ENCODE assay signal across 13 cellular contexts in genomic region chr5:150152636-150153462, GRCh38. TPM values are rescaled to one million over a fixed set of nuclear protein-coding genes. Genes with fewer than 3 reads are reported as not detected.
A peak's percentile ranks its signal among the peaks of the same experiment; 100 is the strongest.
DNase-seq lines count a peak whose midpoint lies in the region; ATAC-seq and TF ChIP-seq lines count a peak whose summit lies in the region.
"Had no signal": no experiment of that assay in that cellular context is flagged by ENCODE, and none has a peak within 500 bp of the region (broad histone marks: within the 10 kb centered on the region; RNA-seq: fewer than 3 reads in every experiment).

No MANE protein-coding gene starts in this region.

- H3K4me1 ChIP-seq in mesendoderm (ENCODE audit: control insufficient read depth, low read depth, low read length) = peaks cover 9% of the 10 kb centered on the region
- H3K4me1 ChIP-seq in body of pancreas = no peaks in the 10 kb centered on the region

- H2AK5ac ChIP-seq in mesendoderm (ENCODE audit: low read length) = peak overlapping the region; percentile 29

- peak overlapping the region; percentile 9 for H3K9ac ChIP-seq in mesendoderm (ENCODE audit: low read length)

- H2BK15ac ChIP-seq in mesendoderm (replicated peaks; ENCODE audit: low read depth) = no peak overlapping the region

- H2BK5ac ChIP-seq in mesendoderm (ENCODE audit: low read length) = no peak overlapping the region

- H3K27ac ChIP-seq in mesendoderm (ENCODE audit: low read depth, low read length) (no peak overlapping the region), temporal lobe (ENCODE audit: low read depth, low read length) (peak overlapping the region; percentile 52), body of pancreas (no peak overlapping the region)
- H3K27ac ChIP-seq: HL-60 had no signal

- DNase-seq in NCI-H82 (lab: John Stamatoyannopoulos, UW) = peak; percentile 56
- DNase-seq in NCI-H82 treated with DMSO at 0.1 percent for 48 hours (lab: John Stamatoyannopoulos, UW; ENCODE audit: unreplicated experiment) = no peak
- peak; percentile 63 for DNase-seq in choroid plexus epithelial cell (ENCODE audit: low read depth)
- DNase-seq in mesendoderm = no peak
- DNase-seq in body of pancreas = no peak
- DNase-seq: dermis blood vessel endothelial cell, GDM1, NCI-H1048 had no signal

- ATAC-seq in HG03460 (IDR thresholded peaks at IDR 0.05; ENCODE audit: unreplicated experiment) (no peak), HG03520 (IDR thresholded peaks at IDR 0.05; ENCODE audit: unreplicated experiment) (no peak), body of pancreas (no peak)
- ATAC-seq: GM23338 had no signal

- H3K56ac ChIP-seq in mesendoderm (ENCODE audit: low read length) = peak overlapping the region; percentile 0

- no peaks in the 10 kb centered on the region for H3K27me3 ChIP-seq in mesendoderm (ENCODE audit: insufficient read depth, low read length, poor library complexity)
- no peaks in the 10 kb centered on the region for H3K27me3 ChIP-seq in body of pancreas

- H3K36me3 ChIP-seq in mesendoderm (ENCODE audit: control insufficient read depth, insufficient read depth, low read length) (no peaks in the 10 kb centered on the region), body of pancreas (replicated peaks in 1 of 2; ENCODE audit: insufficient read depth in 1 of 2, low read depth in 2 of 2) (no peaks in the 10 kb centered on the region)

- H4K8ac ChIP-seq in mesendoderm (ENCODE audit: low read depth, low read length) = no peak overlapping the region

- H3K79me2 ChIP-seq in mesendoderm (ENCODE audit: control insufficient read depth, insufficient read depth, low read length) = no peaks in the 10 kb centered on the region

- no peak overlapping the region for H3K23ac ChIP-seq in mesendoderm (ENCODE audit: low read length)

- no CpG with 5 or more reads among the region's 12 CpGs for WGBS in mesendoderm (ENCODE audit: extremely low coverage, insufficient coverage, low lambda C conversion rate)
- 47 to 63% methylated on average over 4 to 12 of the region's 12 CpGs for WGBS in body of pancreas, 2 donors

- intact Hi-C loops in body of pancreas (cut with DNase I) = loop anchor here (10.0 kb wide), 1 partner anchor 282 kb away; no protein-coding TSS in a partner anchor

- H3K4me2 ChIP-seq in mesendoderm (ENCODE audit: low read length) = no peak overlapping the region

- no peak for TF ChIP-seq CTCF in choroid plexus epithelial cell (conservative IDR thresholded peaks at IDR 0.05; ENCODE audit: low read depth, low read length)
- no peak for TF ChIP-seq CTCF in body of pancreas (IDR thresholded peaks at IDR 0.05)

- H2BK120ac ChIP-seq in mesendoderm (ENCODE audit: low read depth, low read length) = no peak overlapping the region

- H3K4me3 ChIP-seq in choroid plexus epithelial cell (ENCODE audit: low read depth, low read length) = peak overlapping the region; percentile 76
- no peak overlapping the region for H3K4me3 ChIP-seq in mesendoderm (ENCODE audit: low read length)
- no peak overlapping the region for H3K4me3 ChIP-seq in body of pancreas
- H3K4me3 ChIP-seq: GM23338 had no signal

- TF ChIP-seq POLR2A in body of pancreas (IDR thresholded peaks at IDR 0.05) = no peak

- peak overlapping the region; percentile 2 for H3K18ac ChIP-seq in mesendoderm (ENCODE audit: low read length)

- H3K9me3 ChIP-seq in body of pancreas = no peaks in the 10 kb centered on the region

- no peaks in the 10 kb centered on the region for H3K79me1 ChIP-seq in mesendoderm (ENCODE audit: low read length)

- no peak overlapping the region for H3K4ac ChIP-seq in mesendoderm (ENCODE audit: low read depth, low read length)

- H4K5ac ChIP-seq in mesendoderm (ENCODE audit: low read length) = no peak overlapping the region

RNA-seq across cellular contexts. Expression of gene PDGFRB, which starts 2.8 kb away (rescaled TPM):
- polyA plus RNA-seq in mesendoderm (2013, experiment 1 of 2) = 15.5 TPM
- polyA plus RNA-seq in mesendoderm (2013, experiment 2 of 2) = 14.7 TPM
- total RNA-seq in temporal lobe (19.4 TPM), body of pancreas (10 to 100 TPM; 24.1 to 34.2 TPM)

RNA-seq across cellular contexts. Expression of gene CDX1, which starts 13.7 kb away (rescaled TPM):
- 4.8 TPM for polyA plus RNA-seq in mesendoderm (2013, experiment 1 of 2)
- 4.8 TPM for polyA plus RNA-seq in mesendoderm (2013, experiment 2 of 2)
- not detected for total RNA-seq in temporal lobe
- total RNA-seq in body of pancreas = not detected
- total RNA-seq: dermis blood vessel endothelial cell, GM23338 had no signal
- polyA plus RNA-seq: GM23338 had no signal

RNA-seq across cellular contexts. Expression of gene SLC6A7, which starts 37.0 kb away (rescaled TPM):
- 0.01 TPM for polyA plus RNA-seq in mesendoderm (2013, experiment 1 of 2)
- 0.04 TPM for polyA plus RNA-seq in mesendoderm (2013, experiment 2 of 2)
- 1.5 TPM for total RNA-seq in temporal lobe
- not detected for total RNA-seq in body of pancreas
- total RNA-seq: dermis blood vessel endothelial cell, GM23338 had no signal
- polyA plus RNA-seq: GM23338 had no signal

Comparison
In these comparisons a context has a peak if more than half of its experiments do, and no peak if none do; other contexts are left out.
1. DNase-seq: peak in NCI-H82 (single experiment) and choroid plexus epithelial cell (single experiment); none in NCI-H82 treated with DMSO at 0.1 percent for 48 hours (single experiment), mesendoderm (single experiment) and body of pancreas (0 of 4).